Comparison of ENCODE assay signal across 19 cellular contexts in the genomic region with DNA sequence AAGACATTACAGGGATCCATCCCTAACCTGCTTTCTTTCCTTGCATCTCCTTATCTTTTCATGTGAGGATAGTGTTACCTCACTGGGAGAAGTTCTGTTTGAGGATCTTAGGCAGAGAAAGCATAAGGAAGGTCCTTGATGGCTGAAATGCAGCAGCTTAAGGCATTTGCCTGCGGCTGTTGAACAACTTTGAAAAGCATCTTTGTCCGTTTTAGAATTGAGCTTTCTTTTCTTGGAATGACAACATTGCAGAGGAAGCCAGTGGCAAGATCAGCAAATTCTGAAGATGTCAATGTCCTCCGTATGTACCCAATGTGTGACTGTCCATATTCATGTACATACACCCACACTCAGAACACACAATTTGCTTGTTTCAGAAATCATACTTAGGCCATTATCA.
DNase-seq lines count a peak whose midpoint lies in the region; ATAC-seq and TF ChIP-seq lines count a peak whose summit lies in the region.
"Had no signal": no experiment of that assay in that cellular context is flagged by ENCODE, and none has a peak within 500 bp of the region (broad histone marks: within the 10 kb centered on the region; RNA-seq: fewer than 3 reads in every experiment).

No MANE protein-coding gene starts in this region.

- H3K27ac Mint-ChIP-seq in immature natural killer cell = no peak overlapping the region
- H3K27ac Mint-ChIP-seq in activated CD8-positive, alpha-beta memory T cell treated with anti-CD3 and anti-CD28 coated beads, Interleukin-2, amount 10 ng/mL, durations not matched to agents 7 days and 5 days = no peak overlapping the region
- H3K27ac Mint-ChIP-seq: B cell; CD4-positive, CD25-positive, alpha-beta regulatory T cell; CD8-positive, alpha-beta T cell; H9 had no signal

- H3K9me3 ChIP-seq in tibial nerve = no peaks in the 10 kb centered on the region
- H3K9me3 ChIP-seq: BLaER1 had no signal

- DNase-seq in SK-MEL-5 (ENCODE audit: low read depth, low spot score) = peak; percentile 68
- DNase-seq in medulla oblongata (ENCODE audit: extremely low spot score) = peak; percentile 10
- DNase-seq in tibial nerve (ENCODE audit: low spot score in 2 of 2) = no peak
- no peak for DNase-seq in immature natural killer cell
- DNase-seq in activated CD8-positive, alpha-beta memory T cell treated with anti-CD3 and anti-CD28 coated beads, Interleukin-2, amount 10 ng/mL, durations not matched to agents 7 days and 5 days = no peak
- DNase-seq: CD4-positive, CD25-positive, alpha-beta regulatory T cell; CD8-positive, alpha-beta T cell; DMS 273 treated with DMSO at 0.1 percent for 48 hours; DMS79; EL; GDM1; GM23248; H9 had no signal

- WGBS in tibial nerve, 2 donors = 54 to 57% methylated on average over 3 of the region's 3 CpGs

- no peaks in the 10 kb centered on the region for H3K4me1 Mint-ChIP-seq in immature natural killer cell
- H3K4me1 Mint-ChIP-seq in activated CD8-positive, alpha-beta memory T cell treated with anti-CD3 and anti-CD28 coated beads, Interleukin-2, amount 10 ng/mL, durations not matched to agents 7 days and 5 days = no peaks in the 10 kb centered on the region
- H3K4me1 Mint-ChIP-seq: B cell; CD4-positive, CD25-positive, alpha-beta regulatory T cell; H9 had no signal

- H3K4me3 Mint-ChIP-seq in immature natural killer cell = no peak overlapping the region
- H3K4me3 Mint-ChIP-seq in activated CD8-positive, alpha-beta memory T cell treated with anti-CD3 and anti-CD28 coated beads, Interleukin-2, amount 10 ng/mL, durations not matched to agents 7 days and 5 days = no peak overlapping the region
- H3K4me3 Mint-ChIP-seq: B cell; CD4-positive, CD25-positive, alpha-beta regulatory T cell; CD8-positive, alpha-beta T cell; H9 had no signal

- in situ Hi-C loops in SK-MEL-5 (cut with HindIII; ENCODE audit: low pct_unique_long_range_greater_than_20kb, low sequenced_read_pairs) = no loop called here

- CTCF ChIA-PET in activated CD8-positive, alpha-beta memory T cell treated with anti-CD3 and anti-CD28 coated beads, Interleukin-2, amount 10 ng/mL, durations not matched to agents 7 days and 5 days (lab: Charles Lee) = no interaction called here

- no peak for TF ChIP-seq POLR2A in tibial nerve (IDR thresholded peaks at IDR 0.05)

- TF ChIP-seq CTCF in tibial nerve (IDR thresholded peaks at IDR 0.05) = no peak

- no peaks in the 10 kb centered on the region for H3K27me3 Mint-ChIP-seq in immature natural killer cell (ENCODE audit: low read depth in 3 of 3)
- H3K27me3 Mint-ChIP-seq in activated CD8-positive, alpha-beta memory T cell treated with anti-CD3 and anti-CD28 coated beads, Interleukin-2, amount 10 ng/mL, durations not matched to agents 7 days and 5 days = no peaks in the 10 kb centered on the region
- H3K27me3 Mint-ChIP-seq: B cell; CD4-positive, CD25-positive, alpha-beta regulatory T cell had no signal

- no peak overlapping the region for H3K4me3 ChIP-seq in tibial nerve
- H3K4me3 ChIP-seq: BLaER1, GM12878, GM23248 had no signal

- no peaks in the 10 kb centered on the region for H3K27me3 ChIP-seq in tibial nerve
- H3K27me3 ChIP-seq: BLaER1 had no signal

- TF ChIP-seq EP300 in tibial nerve (IDR thresholded peaks at IDR 0.05) = peak in 1 of 2 donors; percentile 43

- peaks cover 0 to 13% (median 10%) of the 10 kb centered on the region in 6 donors for H3K9me3 Mint-ChIP-seq in immature natural killer cell
- H3K9me3 Mint-ChIP-seq in activated CD8-positive, alpha-beta memory T cell treated with anti-CD3 and anti-CD28 coated beads, Interleukin-2, amount 10 ng/mL, durations not matched to agents 7 days and 5 days (ENCODE audit: low read depth) = peaks cover 6% of the 10 kb centered on the region
- H3K9me3 Mint-ChIP-seq: H9 had no signal

- H3K4me1 ChIP-seq in tibial nerve = peaks cover 0 to 5% (median 0%) of the 10 kb centered on the region in 4 donors
- H3K4me1 ChIP-seq: BLaER1 had no signal

- H3K36me3 Mint-ChIP-seq in immature natural killer cell = no peaks in the 10 kb centered on the region
- H3K36me3 Mint-ChIP-seq in activated CD8-positive, alpha-beta memory T cell treated with anti-CD3 and anti-CD28 coated beads, Interleukin-2, amount 10 ng/mL, durations not matched to agents 7 days and 5 days = no peaks in the 10 kb centered on the region
- H3K36me3 Mint-ChIP-seq: CD4-positive, CD25-positive, alpha-beta regulatory T cell; CD8-positive, alpha-beta T cell had no signal

- no peak for ATAC-seq in activated CD8-positive, alpha-beta memory T cell treated with anti-CD3 and anti-CD28 coated beads, Interleukin-2, amount 10 ng/mL, durations not matched to agents 7 days and 5 days
- ATAC-seq in GM21619 (IDR thresholded peaks at IDR 0.05; ENCODE audit: unreplicated experiment) = no peak
- ATAC-seq: CD8-positive, alpha-beta T cell; GM12878; HCT116 had no signal

- no peaks in the 10 kb centered on the region for H3K36me3 ChIP-seq in tibial nerve
- H3K36me3 ChIP-seq: BLaER1 had no signal

- peak overlapping the region in 3 of 4 donors; percentile 14 to 44 (median 38) for H3K27ac ChIP-seq in tibial nerve
- H3K27ac ChIP-seq: BLaER1, C4-2B, GM23248 had no signal

Comparison
In these comparisons a context has a peak if more than half of its experiments do, and no peak if none do; other contexts are left out.
1. DNase-seq: peak in SK-MEL-5 (single experiment) and medulla oblongata (single experiment); none in tibial nerve (0 of 2), immature natural killer cell (0 of 3) and activated CD8-positive, alpha-beta memory T cell treated with anti-CD3 and anti-CD28 coated beads, Interleukin-2, amount 10 ng/mL, durations not matched to agents 7 days and 5 days (single experiment).